Comparison of ENCODE assay signal across 20 cellular contexts in the genomic region with DNA sequence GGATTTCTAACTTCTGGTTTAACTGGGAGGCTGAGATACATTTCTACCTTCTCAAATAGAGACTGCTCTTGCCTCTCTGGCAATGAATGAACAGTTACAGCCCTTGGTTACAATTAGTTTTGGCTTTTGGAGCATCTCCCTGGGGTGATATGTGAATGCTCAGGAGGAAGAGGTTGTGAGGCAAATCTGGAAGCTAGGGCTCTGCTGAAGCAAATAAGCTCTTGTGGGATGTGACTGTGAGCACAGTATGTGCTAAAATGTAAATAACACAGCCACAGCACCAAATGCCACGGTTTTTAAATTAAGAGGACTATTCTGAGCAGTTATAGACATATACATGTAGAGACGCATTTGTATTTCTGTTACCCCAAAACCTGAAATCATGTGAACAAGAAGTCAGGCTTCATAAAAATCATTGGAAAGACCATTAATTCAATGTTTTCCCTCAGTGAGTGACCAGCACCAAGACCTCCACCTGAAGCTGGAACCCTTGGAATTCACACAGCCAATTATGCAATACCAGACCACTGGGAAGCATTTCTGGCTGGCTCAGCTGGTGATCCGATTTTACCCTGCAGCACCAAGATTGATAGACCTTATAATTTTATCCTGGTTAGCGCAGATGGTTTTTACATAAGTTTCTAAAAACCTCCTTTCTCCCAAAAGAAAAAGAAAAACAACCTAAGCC. TPM values are rescaled to one million over a fixed set of nuclear protein-coding genes. Genes with fewer than 3 reads are reported as not detected.
A peak's percentile ranks its signal among the peaks of the same experiment; 100 is the strongest.
DNase-seq lines count a peak whose midpoint lies in the region; ATAC-seq and TF ChIP-seq lines count a peak whose summit lies in the region.
"Had no signal": no experiment of that assay in that cellular context is flagged by ENCODE, and none has a peak within 500 bp of the region (broad histone marks: within the 10 kb centered on the region; RNA-seq: fewer than 3 reads in every experiment).

No MANE protein-coding gene starts in this region.

- peak overlapping the region in 9 of 11 experiments; percentile 21 to 96 (median 85); a peak in 16 of 22 replicates for H3K4me2 ChIP-seq in BLaER1 treated with 17β-estradiol and CSF1 and Interleukin-3, amounts not matched to agents 10 nM and 100 nM
- H3K4me2 ChIP-seq in parathyroid adenoma (ENCODE audit: low read length) (peak overlapping the region; percentile 72), mesenchymal stem cell (ENCODE audit: low read length, poor library complexity, severe bottlenecking) (no peak overlapping the region)
- H3K4me2 ChIP-seq: SK-N-SH had no signal

- H2BK5ac ChIP-seq in mesenchymal stem cell (ENCODE audit: low read depth, low read length, poor library complexity, severe bottlenecking), result no peak overlapping the region

- peaks cover 29 to 47% (median 44%) of the 10 kb centered on the region in 10 experiments for H3K4me1 ChIP-seq in BLaER1 treated with 17β-estradiol and CSF1 and Interleukin-3, amounts not matched to agents 10 nM and 100 nM
- H3K4me1 ChIP-seq in HUES48 (ENCODE audit: control insufficient read depth, insufficient read depth, low read length) (peaks cover 38% of the 10 kb centered on the region), parathyroid adenoma (peaks cover 21% of the 10 kb centered on the region), Caco-2 (peaks cover 17% of the 10 kb centered on the region), mesenchymal stem cell (ENCODE audit: control insufficient read depth, insufficient read depth, low read depth, low read length) (no peaks in the 10 kb centered on the region)

- H3K9ac ChIP-seq in BLaER1 treated with 17β-estradiol and CSF1 and Interleukin-3, amounts not matched to agents 10 nM and 100 nM, result no peak overlapping the region
- no peak overlapping the region; the same call in 1 of the 2 replicates for H3K9ac ChIP-seq in HUES48 (ENCODE audit: low read depth, low read length)
- H3K9ac ChIP-seq in parathyroid adenoma, result no peak overlapping the region
- no peak overlapping the region for H3K9ac ChIP-seq in mesenchymal stem cell (ENCODE audit: low read length)
- H3K9ac ChIP-seq: SK-N-SH had no signal

- no peak overlapping the region for H4K91ac ChIP-seq in mesenchymal stem cell (ENCODE audit: low read length)

- CTCF ChIA-PET in Caco-2 (lab: Charles Lee), result no interaction called here

- no peak overlapping the region for H3K23ac ChIP-seq in mesenchymal stem cell (ENCODE audit: low read length in 2 of 2)

- H2AFZ ChIP-seq in parathyroid adenoma, result peak overlapping the region; percentile 14
- no peak overlapping the region for H2AFZ ChIP-seq in mesenchymal stem cell (ENCODE audit: low read depth, low read length)

- H2BK15ac ChIP-seq in mesenchymal stem cell (ENCODE audit: low read depth, poor library complexity, severe bottlenecking), result no peak overlapping the region

- whole genome bisulfite sequencing in mesenchymal stem cell, result 67% methylated on average over 4 of the region's 4 CpGs

- POLR2A ChIA-PET in Caco-2 (lab: Charles Lee), result no interaction called here

- H3K4me3 Mint-ChIP-seq in endothelial cell (ENCODE audit: unreplicated experiment) (no peak overlapping the region), Caco-2 (ENCODE audit: unreplicated experiment) (no peak overlapping the region)
- H3K4me3 Mint-ChIP-seq: activated naive CD8-positive, alpha-beta T cell treated with anti-CD3 and anti-CD28 coated beads, Interleukin-2, amount 10 ng/mL, durations not matched to agents 7 days and 5 days; stimulated activated naive B cell treated with anti-CD40 and anti-IgM and Interleukin-4, amounts not matched to agents 10 μg/mL and 1 μg/mL and 100 μg/mL, for 72 hours had no signal

- H2BK120ac ChIP-seq in mesenchymal stem cell (ENCODE audit: low read depth, low read length), result no peak overlapping the region

- H3K4me1 Mint-ChIP-seq in endothelial cell (ENCODE audit: unreplicated experiment), result peaks cover 40% of the 10 kb centered on the region
- H3K4me1 Mint-ChIP-seq in Caco-2 (ENCODE audit: low read depth, unreplicated experiment), result peaks cover 14% of the 10 kb centered on the region

- peaks cover 0 to 9% (median 0%) of the 10 kb centered on the region in 11 experiments; a peak in 3 of 22 replicates for H4K20me1 ChIP-seq in BLaER1 treated with 17β-estradiol and CSF1 and Interleukin-3, amounts not matched to agents 10 nM and 100 nM

- H2BK12ac ChIP-seq in mesenchymal stem cell (ENCODE audit: low read length in 2 of 2), result no peak overlapping the region

- H3K36me3 ChIP-seq in BLaER1 treated with 17β-estradiol and CSF1 and Interleukin-3, amounts not matched to agents 10 nM and 100 nM, result no peaks in the 10 kb centered on the region
- no peaks in the 10 kb centered on the region for H3K36me3 ChIP-seq in HUES48 (ENCODE audit: control insufficient read depth, insufficient read depth, low read length)
- no peaks in the 10 kb centered on the region for H3K36me3 ChIP-seq in parathyroid adenoma (ENCODE audit: control insufficient read depth, insufficient read depth, low read length)
- H3K36me3 ChIP-seq in Caco-2 (ENCODE audit: control insufficient read depth, insufficient read depth, low read length), result no peaks in the 10 kb centered on the region
- H3K36me3 ChIP-seq in mesenchymal stem cell (ENCODE audit: control insufficient read depth in 1 of 2, insufficient read depth in 2 of 2, low read depth in 1 of 2, low read length in 2 of 2), result no peaks in the 10 kb centered on the region

- no TSS peak for BruUV-seq in Caco-2 (replicated peaks; lab: Mats Ljungman, UMichigan)

- TF ChIP-seq CTCF in endothelial cell (IDR thresholded peaks at IDR 0.05; ENCODE audit: unreplicated experiment) (no peak), parathyroid adenoma (IDR thresholded peaks at IDR 0.05) (no peak), Caco-2 (IDR thresholded peaks at IDR 0.05; ENCODE audit: insufficient read depth in 1 of 2, low read depth in 1 of 2, low read length in 1 of 2, severe bottlenecking in 1 of 2, unreplicated experiment in 1 of 2) (no peak)

- no peak overlapping the region for H2AK5ac ChIP-seq in mesenchymal stem cell (ENCODE audit: low read length, severe bottlenecking)

- H3K27me3 Mint-ChIP-seq in endothelial cell (ENCODE audit: unreplicated experiment) (peaks cover 21% of the 10 kb centered on the region), Caco-2 (ENCODE audit: insufficient read depth, unreplicated experiment) (no peaks in the 10 kb centered on the region)
- H3K27me3 Mint-ChIP-seq: stimulated activated naive B cell treated with anti-CD40 and anti-IgM and Interleukin-4, amounts not matched to agents 10 μg/mL and 1 μg/mL and 100 μg/mL, for 72 hours had no signal

- peaks cover 5% of the 10 kb centered on the region for H3K79me1 ChIP-seq in mesenchymal stem cell (replicated peaks; ENCODE audit: low read length, poor library complexity, severe bottlenecking)

- no peak overlapping the region for H3K4me3 ChIP-seq in BLaER1 treated with 17β-estradiol and CSF1 and Interleukin-3, amounts not matched to agents 10 nM and 100 nM
- peak overlapping the region; percentile 37 for H3K4me3 ChIP-seq in HUES48 (ENCODE audit: low read depth, low read length)
- peak overlapping the region; percentile 8 for H3K4me3 ChIP-seq in parathyroid adenoma (ENCODE audit: low read depth, low read length)
- H3K4me3 ChIP-seq in Caco-2 (ENCODE audit: low read depth, low read length), result no peak overlapping the region
- no peak overlapping the region for H3K4me3 ChIP-seq in mesenchymal stem cell (ENCODE audit: insufficient read depth in 1 of 2, low read depth in 1 of 2, low read length in 2 of 2)

- H3K4ac ChIP-seq in mesenchymal stem cell (ENCODE audit: low read depth in 1 of 2, low read length in 2 of 2), result no peak overlapping the region

- no peaks in the 10 kb centered on the region for H3K9me3 Mint-ChIP-seq in endothelial cell (ENCODE audit: unreplicated experiment)
- H3K9me3 Mint-ChIP-seq in Caco-2 (ENCODE audit: unreplicated experiment), result no peaks in the 10 kb centered on the region
- H3K9me3 Mint-ChIP-seq: activated naive CD8-positive, alpha-beta T cell treated with anti-CD3 and anti-CD28 coated beads, Interleukin-2, amount 10 ng/mL, durations not matched to agents 7 days and 5 days; stimulated activated naive B cell treated with anti-CD40 and anti-IgM and Interleukin-4, amounts not matched to agents 10 μg/mL and 1 μg/mL and 100 μg/mL, for 72 hours; type B pancreatic cell had no signal

- H3K36me3 Mint-ChIP-seq in endothelial cell (ENCODE audit: low read depth, unreplicated experiment) (peaks cover 6% of the 10 kb centered on the region), Caco-2 (ENCODE audit: insufficient read depth, unreplicated experiment) (peaks cover 15% of the 10 kb centered on the region)
- H3K36me3 Mint-ChIP-seq: activated naive CD8-positive, alpha-beta T cell treated with anti-CD3 and anti-CD28 coated beads, Interleukin-2, amount 10 ng/mL, durations not matched to agents 7 days and 5 days; stimulated activated naive B cell treated with anti-CD40 and anti-IgM and Interleukin-4, amounts not matched to agents 10 μg/mL and 1 μg/mL and 100 μg/mL, for 72 hours; type B pancreatic cell had no signal

- no peak overlapping the region for H3K14ac ChIP-seq in mesenchymal stem cell (ENCODE audit: low read length in 2 of 2)

- H3K9me3 ChIP-seq in BLaER1 treated with 17β-estradiol and CSF1 and Interleukin-3, amounts not matched to agents 10 nM and 100 nM (replicated peaks in 1 of 11), result no peaks in the 10 kb centered on the region
- no peaks in the 10 kb centered on the region for H3K9me3 ChIP-seq in HUES48 (ENCODE audit: control insufficient read depth, insufficient read depth, low read length)
- H3K9me3 ChIP-seq in parathyroid adenoma (ENCODE audit: control insufficient read depth, low read length), result no peaks in the 10 kb centered on the region
- no peaks in the 10 kb centered on the region for H3K9me3 ChIP-seq in Caco-2
- H3K9me3 ChIP-seq in mesenchymal stem cell (ENCODE audit: control insufficient read depth, low read length), result no peaks in the 10 kb centered on the region
- H3K9me3 ChIP-seq: SK-N-SH had no signal

- H3K27ac Mint-ChIP-seq in endothelial cell (ENCODE audit: unreplicated experiment) (peak overlapping the region; percentile 57), Caco-2 (ENCODE audit: unreplicated experiment) (no peak overlapping the region)
- H3K27ac Mint-ChIP-seq: activated naive CD8-positive, alpha-beta T cell treated with anti-CD3 and anti-CD28 coated beads, Interleukin-2, amount 10 ng/mL, durations not matched to agents 7 days and 5 days; stimulated activated naive B cell treated with anti-CD40 and anti-IgM and Interleukin-4, amounts not matched to agents 10 μg/mL and 1 μg/mL and 100 μg/mL, for 72 hours; type B pancreatic cell had no signal

- DNase-seq in endothelial cell (ENCODE audit: low spot score) (no peak), Caco-2 (no peak), SK-N-DZ (ENCODE audit: low spot score) (no peak), mesenchymal stem cell (no peak)
- DNase-seq: activated CD8-positive, alpha-beta memory T cell treated with anti-CD3 and anti-CD28 coated beads for 24 hours; activated naive CD8-positive, alpha-beta T cell treated with anti-CD3 and anti-CD28 coated beads, Interleukin-2, amount 10 ng/mL, durations not matched to agents 7 days and 5 days; central memory CD4-positive, alpha-beta T cell; EL; HCEC 1CT; kidney glomerular epithelial cell; NCI-H1417 treated with DMSO at 0.1 percent for 48 hours; SK-N-SH; stimulated activated naive B cell treated with anti-CD40 and anti-IgM and Interleukin-4, amounts not matched to agents 10 μg/mL and 1 μg/mL and 100 μg/mL, for 72 hours; T-helper 9 cell had no signal

- H3K27ac ChIP-seq in BLaER1 treated with 17β-estradiol and CSF1 and Interleukin-3, amounts not matched to agents 10 nM and 100 nM, result no peak overlapping the region
- H3K27ac ChIP-seq in HUES48 (ENCODE audit: low read depth, low read length) (peak overlapping the region; percentile 73), parathyroid adenoma (peak overlapping the region; percentile 87), mesenchymal stem cell (ENCODE audit: low read length, poor library complexity, severe bottlenecking) (no peak overlapping the region)

- H3K18ac ChIP-seq in mesenchymal stem cell (ENCODE audit: low read depth in 1 of 2, low read length in 2 of 2), result peak overlapping the region in 1 of 2 experiments; percentile 43

- H3K79me2 ChIP-seq in parathyroid adenoma, result no peaks in the 10 kb centered on the region

- H4K8ac ChIP-seq in mesenchymal stem cell (ENCODE audit: low read length), result no peak overlapping the region

- intact Hi-C loops in Caco-2 (cut with micrococcal nuclease; ENCODE audit: unreplicated experiment), result loop anchor here (10.0 kb wide), 2 partner anchors 177 to 377 kb away; no protein-coding TSS in a partner anchor

- no peak for ATAC-seq in GM19035 (IDR thresholded peaks at IDR 0.05; ENCODE audit: unreplicated experiment)
- ATAC-seq: activated CD4-positive, CD25-positive, alpha-beta regulatory T cell treated with anti-CD3 and anti-CD28 coated beads, Interleukin-2, amount 50 U/mL, for 24 hours; stimulated activated naive B cell treated with anti-CD40 and anti-IgM and Interleukin-4, amounts not matched to agents 10 μg/mL and 1 μg/mL and 100 μg/mL, for 72 hours had no signal

- H3K27me3 ChIP-seq in BLaER1 treated with 17β-estradiol and CSF1 and Interleukin-3, amounts not matched to agents 10 nM and 100 nM, result no peaks in the 10 kb centered on the region
- no peaks in the 10 kb centered on the region for H3K27me3 ChIP-seq in HUES48 (ENCODE audit: control insufficient read depth, insufficient read depth, low read length)
- H3K27me3 ChIP-seq in parathyroid adenoma (ENCODE audit: control insufficient read depth, insufficient read depth, low read length), result no peaks in the 10 kb centered on the region
- no peaks in the 10 kb centered on the region for H3K27me3 ChIP-seq in Caco-2 (replicated peaks; ENCODE audit: control insufficient read depth, insufficient read depth, low read length)
- H3K27me3 ChIP-seq in mesenchymal stem cell (ENCODE audit: control insufficient read depth in 1 of 2, insufficient read depth in 1 of 2, low read length in 2 of 2), result no peaks in the 10 kb centered on the region

RNA-seq across cellular contexts. Expression of a gene that starts 3.0 kb away (rescaled TPM):
- 69.7 TPM for total RNA-seq in endothelial cell (ENCODE audit: unreplicated experiment)
- total RNA-seq in Caco-2 (2022), result 45.8 and 46.3 TPM in 2 replicates
- polyA plus RNA-seq in SK-N-DZ (2014; cell fraction: cytosol; rRNA removed), result 10.1 and 11.4 TPM in 2 replicates
- polyA plus RNA-seq in SK-N-DZ (2014; cell fraction: nucleus; rRNA removed), result 3.4 and 5.2 TPM in 2 replicates
- polyA plus RNA-seq in mesenchymal stem cell (2013, experiment 1 of 2), result 22.8 TPM
- 22.9 TPM for polyA plus RNA-seq in mesenchymal stem cell (2013, experiment 2 of 2)

Comparison
In these comparisons a context has a peak if more than half of its experiments do, and no peak if none do; other contexts are left out.
1. H3K27ac ChIP-seq: peak in HUES48 (single experiment) and parathyroid adenoma (single experiment); none in BLaER1 treated with 17β-estradiol and CSF1 and Interleukin-3, amounts not matched to agents 10 nM and 100 nM (0 of 11) and mesenchymal stem cell (single experiment).
2. H3K4me3 ChIP-seq: peak in HUES48 (single experiment) and parathyroid adenoma (single experiment); none in BLaER1 treated with 17β-estradiol and CSF1 and Interleukin-3, amounts not matched to agents 10 nM and 100 nM (0 of 10), Caco-2 (single experiment) and mesenchymal stem cell (0 of 2).